Comparison of ENCODE assay signal across 8 cellular contexts in the genomic region with DNA sequence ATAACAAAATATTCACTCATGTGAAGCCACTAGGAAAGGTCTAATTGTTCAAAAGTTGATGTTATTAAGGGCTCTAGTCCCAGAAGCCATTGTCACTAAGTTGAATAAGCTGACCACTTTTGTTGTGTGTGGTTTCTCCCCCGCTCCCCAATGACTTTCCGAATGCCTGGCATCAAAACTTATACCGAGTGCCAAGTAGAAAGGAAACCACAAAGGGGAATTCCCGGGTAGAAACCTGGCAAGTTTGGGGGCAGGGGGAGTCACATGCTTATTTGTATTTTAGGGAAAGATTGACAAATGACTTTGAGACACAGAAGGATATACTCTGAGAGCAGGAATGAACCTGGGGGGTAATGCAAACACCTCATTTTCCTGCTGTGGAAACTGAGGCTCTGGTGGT.
DNase-seq lines count a peak whose midpoint lies in the region; ATAC-seq and TF ChIP-seq lines count a peak whose summit lies in the region.

No MANE protein-coding gene starts in this region.

- TF ChIP-seq CTCF in RWPE1 (conservative IDR thresholded peaks at IDR 0.05; ENCODE audit: low read depth), result no peak
- TF ChIP-seq CTCF in cardiac fibroblast (IDR thresholded peaks at IDR 0.05; ENCODE audit: low read depth, low read length), result no peak
- TF ChIP-seq CTCF in A673 (conservative IDR thresholded peaks at IDR 0.05; ENCODE audit: low read depth, low read length), result no peak

- POLR2A ChIA-PET in RWPE1 (lab: Yijun Ruan, JAX; ENCODE audit: low non-redundant PET), result no interaction called here
- POLR2A ChIA-PET in A673 (lab: Charles Lee; ENCODE audit: low non-redundant PET), result no interaction called here

- no peak for DNase-seq in CD4-positive, CD25-positive, alpha-beta regulatory T cell
- DNase-seq in RWPE1 (ENCODE audit: low spot score), result peak; percentile 51
- peak; percentile 70 to 88 for DNase-seq in cardiac fibroblast (ENCODE audit: low read depth in 2 of 2)
- peak; percentile 96 for DNase-seq in renal cortical epithelial cell (ENCODE audit: low read depth)
- DNase-seq in A673 (ENCODE audit: low spot score), result no peak
- no peak for DNase-seq in posterior cingulate gyrus
- no peak for DNase-seq in HUDEP-2 (lab: John Stamatoyannopoulos, UW; ENCODE audit: unreplicated experiment in 76 of 76)

- peaks cover 11% of the 10 kb centered on the region for H3K4me1 ChIP-seq in CD4-positive, CD25-positive, alpha-beta regulatory T cell (ENCODE audit: control insufficient read depth, insufficient read depth, low read length, poor library complexity, severe bottlenecking)
- H3K4me1 ChIP-seq in A673 (ENCODE audit: insufficient read depth, low read length, poor library complexity, severe bottlenecking), result peaks cover 6% of the 10 kb centered on the region

- H3K4me3 ChIP-seq in CD4-positive, CD25-positive, alpha-beta regulatory T cell (ENCODE audit: low read depth, low read length), result no peak overlapping the region
- H3K4me3 ChIP-seq in cardiac fibroblast (replicated peaks in 1 of 2; ENCODE audit: low read depth in 2 of 2, low read length in 2 of 2) (no peak overlapping the region), A673 (ENCODE audit: low read depth, low read length, poor library complexity, severe bottlenecking) (no peak overlapping the region)

- no peaks in the 10 kb centered on the region for H3K9me3 Mint-ChIP-seq in CD4-positive, CD25-positive, alpha-beta regulatory T cell

- H3K27ac ChIP-seq in CD4-positive, CD25-positive, alpha-beta regulatory T cell (ENCODE audit: insufficient read depth, low read length, poor library complexity, severe bottlenecking), result no peak overlapping the region
- peak overlapping the region; percentile 94 for H3K27ac ChIP-seq in RWPE1
- no peak overlapping the region for H3K27ac ChIP-seq in A673 (ENCODE audit: low read depth, low read length, poor library complexity, severe bottlenecking)

- no TSS peak for BruUV-seq in A673 (replicated peaks; lab: Mats Ljungman, UMichigan)

- intact Hi-C loops in A673 (cut with micrococcal nuclease; ENCODE audit: unreplicated experiment), result no loop called here
- intact Hi-C loops in posterior cingulate gyrus (cut with DNase I), result no loop called here

- H3K27ac Mint-ChIP-seq in CD4-positive, CD25-positive, alpha-beta regulatory T cell, result peak overlapping the region in 2 of 3 donors; percentile 39 to 73

- H3K36me3 Mint-ChIP-seq in CD4-positive, CD25-positive, alpha-beta regulatory T cell, result peaks cover 41% of the 10 kb centered on the region

- peaks cover 7 to 34% (median 18%) of the 10 kb centered on the region in 4 donors for H3K4me1 Mint-ChIP-seq in CD4-positive, CD25-positive, alpha-beta regulatory T cell

- ATAC-seq in CD4-positive, CD25-positive, alpha-beta regulatory T cell (ENCODE audit: low read depth in 2 of 2), result no peak
- no peak for ATAC-seq in HG03196 (IDR thresholded peaks at IDR 0.05; ENCODE audit: unreplicated experiment)

- H3K27me3 Mint-ChIP-seq in CD4-positive, CD25-positive, alpha-beta regulatory T cell, result no peaks in the 10 kb centered on the region

- no peaks in the 10 kb centered on the region for H3K9me3 ChIP-seq in CD4-positive, CD25-positive, alpha-beta regulatory T cell (ENCODE audit: control insufficient read depth in 2 of 2, low read length in 2 of 2)
- H3K9me3 ChIP-seq in A673 (ENCODE audit: low read depth, low read length, poor library complexity, severe bottlenecking), result no peaks in the 10 kb centered on the region

- no peaks in the 10 kb centered on the region for H3K27me3 ChIP-seq in CD4-positive, CD25-positive, alpha-beta regulatory T cell (ENCODE audit: control insufficient read depth, insufficient read depth, low read length)
- no peaks in the 10 kb centered on the region for H3K27me3 ChIP-seq in A673 (replicated peaks; ENCODE audit: insufficient read depth, low read depth, low read length, poor library complexity)

- CTCF ChIA-PET in RWPE1 (lab: Yijun Ruan, JAX) (no interaction called here), A673 (lab: Charles Lee) (no interaction called here)

- peak overlapping the region in 1 of 4 donors; percentile 33 for H3K4me3 Mint-ChIP-seq in CD4-positive, CD25-positive, alpha-beta regulatory T cell

- peaks cover 19% of the 10 kb centered on the region for H3K36me3 ChIP-seq in CD4-positive, CD25-positive, alpha-beta regulatory T cell (ENCODE audit: control insufficient read depth, insufficient read depth, low read length)
- H3K36me3 ChIP-seq in A673 (ENCODE audit: insufficient read depth, low read length, poor library complexity, severe bottlenecking), result no peaks in the 10 kb centered on the region

Comparison
In these comparisons a context has a peak if more than half of its experiments do, and no peak if none do; other contexts are left out.
1. DNase-seq: peak in RWPE1 (single experiment), cardiac fibroblast (2 of 2) and renal cortical epithelial cell (single experiment); none in CD4-positive, CD25-positive, alpha-beta regulatory T cell (0 of 3), A673 (single experiment), posterior cingulate gyrus (0 of 10) and HUDEP-2 (0 of 76).